Comparison of ENCODE assay signal across 8 cellular contexts in genomic region chr2:105338020-105338385, GRCh38. TPM values are rescaled to one million over a fixed set of nuclear protein-coding genes. Genes with fewer than 3 reads are reported as not detected.
A peak's percentile ranks its signal among the peaks of the same experiment; 100 is the strongest.
DNase-seq lines count a peak whose midpoint lies in the region; ATAC-seq, FAIRE-seq and TF ChIP-seq lines count a peak whose summit lies in the region.

No MANE protein-coding gene starts in this region.

- no peak for TF ChIP-seq POLR2A in A549 (IDR thresholded peaks at IDR 0.05; ENCODE audit: low read length)

- H3K4me3 ChIP-seq in A549 (peak overlapping the region; percentile 97), brain microvascular endothelial cell (ENCODE audit: low read depth, low read length) (peak overlapping the region; percentile 88), mesodermal cell (ENCODE audit: extremely low read depth, insufficient read depth, low read length, poor library complexity, severe bottlenecking) (peak overlapping the region; percentile 97)

- CTCF ChIA-PET in A549 (lab: Yijun Ruan, JAX) = interaction anchor here (0.8 to 1.1 kb wide), 2 partner anchors 183 to 209 kb away, joined by 3 to 5 read pairs; no protein-coding TSS in a partner anchor

- DNase-seq in A549 (ENCODE audit: low read depth in 1 of 2, low spot score in 1 of 2) (no peak), brain microvascular endothelial cell (no peak), NCI-H1694 (lab: John Stamatoyannopoulos, UW) (no peak), NK-92 (lab: John Stamatoyannopoulos, UW; ENCODE audit: unreplicated experiment) (no peak), glomerular visceral epithelial cell (ENCODE audit: extremely low spot score) (no peak)

- POLR2A ChIA-PET in A549 (lab: Yijun Ruan, JAX) = no interaction called here

- in situ Hi-C loops in brain microvascular endothelial cell (cut with HindIII; ENCODE audit: low pct_ligation_motif_present, low sequenced_read_pairs) = no loop called here

- H3K4me2 ChIP-seq in A549 = peak overlapping the region; percentile 88

- no peak for TF ChIP-seq RAD21 in A549 (conservative IDR thresholded peaks at IDR 0.05 in 1 of 2, IDR thresholded peaks at IDR 0.05 in 1 of 2)

- TF ChIP-seq EP300 in A549 (IDR thresholded peaks at IDR 0.05) = no peak

- H3K4me1 ChIP-seq in A549 = peaks cover 20% of the 10 kb centered on the region
- peaks cover 15% of the 10 kb centered on the region for H3K4me1 ChIP-seq in mesodermal cell (ENCODE audit: control insufficient read depth, insufficient read depth, low read length, poor library complexity, severe bottlenecking)

- peaks cover 21% of the 10 kb centered on the region for H3K36me3 ChIP-seq in brain microvascular endothelial cell (replicated peaks)
- peaks cover 44% of the 10 kb centered on the region for H3K36me3 ChIP-seq in mesodermal cell (ENCODE audit: control insufficient read depth, insufficient read depth, low read length)

- H3K9me3 ChIP-seq in A549 (no peaks in the 10 kb centered on the region), mesodermal cell (ENCODE audit: control insufficient read depth, low read length) (no peaks in the 10 kb centered on the region)

- no peaks in the 10 kb centered on the region for H3K27me3 ChIP-seq in brain microvascular endothelial cell (replicated peaks)

- 2% methylated on average over 5 of the region's 5 CpGs for WGBS in A549 (ENCODE audit: missing lambda C conversion rate)
- 0 to 20% methylated on average over 2 to 3 of the region's 5 CpGs for WGBS in mesodermal cell (ENCODE audit: insufficient coverage in 2 of 2), 2 experiments

- no peak for TF ChIP-seq CTCF in A549 (IDR thresholded peaks at IDR 0.05)
- TF ChIP-seq CTCF in brain microvascular endothelial cell (IDR thresholded peaks at IDR 0.05; ENCODE audit: low read depth, low read length, missing control alignments) = no peak

- H3K27ac ChIP-seq in A549 = peak overlapping the region; percentile 96 to 100
- peak overlapping the region; percentile 100 for H3K27ac ChIP-seq in brain microvascular endothelial cell
- no peak overlapping the region for H3K27ac ChIP-seq in mesodermal cell (ENCODE audit: low read depth, low read length, severe bottlenecking)

- FAIRE-seq in A549 (lab: Jason Lieb, UNC) = no peak

- ATAC-seq in A549 (peak in 1 of 2 experiments; percentile 53; a peak in 3 of 6 replicates), GM19025 (IDR thresholded peaks at IDR 0.05; ENCODE audit: low read depth, unreplicated experiment) (peak; percentile 13), HG03521 (IDR thresholded peaks at IDR 0.05; ENCODE audit: unreplicated experiment) (peak; percentile 22)

TF ChIP-seq in A549, 52 proteins besides CTCF, POLR2A, EP300 and RAD21:
- TF ChIP-seq KDM5A (IDR thresholded peaks at IDR 0.05) (no peak), JUNB (IDR thresholded peaks at IDR 0.05) (no peak), RFX5 (IDR thresholded peaks at IDR 0.05) (no peak), KDM1A (IDR thresholded peaks at IDR 0.05; ENCODE audit: low read depth) (no peak), TP53 (CRISPR knock-in tag; IDR thresholded peaks at IDR 0.05) (no peak), CEBPB (IDR thresholded peaks at IDR 0.05) (no peak), HMGXB4 (CRISPR knock-in tag; IDR thresholded peaks at IDR 0.05; ENCODE audit: borderline replicate concordance) (no peak), CHD4 (IDR thresholded peaks at IDR 0.05; ENCODE audit: borderline replicate concordance) (no peak), RNF2 (IDR thresholded peaks at IDR 0.05; ENCODE audit: borderline replicate concordance, low read depth) (no peak), HOXB13 (CRISPR knock-in tag; IDR thresholded peaks at IDR 0.05; ENCODE audit: low read depth) (no peak)

RNA-seq across cellular contexts. Expression of gene C2orf49, which starts 0.7 kb away (rescaled TPM):
- polyA plus RNA-seq in A549 (2011; rRNA removed) = 19.0 and 25.7 TPM in 2 replicates
- polyA plus RNA-seq in A549 (2012; cell fraction: cytosol; rRNA removed) = 6.2 and 9.0 TPM in 2 replicates
- polyA plus RNA-seq in A549 (2012; cell fraction: nucleus; rRNA removed) = 2.0 and 2.8 TPM in 2 replicates
- 18.4 to 19.4 TPM (median 19.0 TPM) in 3 replicates for polyA plus RNA-seq in A549 (2017; fragmentation: RNase III; extraction: RNeasy Plus Mini Kit Qiagen cat#74134 plus additional on column Dnase treatment)
- polyA minus RNA-seq in A549 (2011; rRNA and poly(A)+ RNA removed) = 6.8 and 7.1 TPM in 2 replicates
- 19.5 TPM for polyA plus RNA-seq in mesodermal cell (2013, experiment 1 of 2)
- polyA plus RNA-seq in mesodermal cell (2013, experiment 2 of 2) = 24.8 TPM

RNA-seq across cellular contexts. Expression of gene TGFBRAP1, which starts 8.5 kb away (rescaled TPM):
- polyA plus RNA-seq in A549 (2011; rRNA removed) (9.0 and 14.5 TPM in 2 replicates), A549 (2017; fragmentation: RNase III; extraction: RNeasy Plus Mini Kit Qiagen cat#74134 plus additional on column Dnase treatment) (13.3 to 13.7 TPM (median 13.6 TPM) in 3 replicates)
- 7.8 and 10.1 TPM in 2 replicates for polyA plus RNA-seq in A549 (2012; cell fraction: cytosol; rRNA removed)
- 10.1 and 13.3 TPM in 2 replicates for polyA plus RNA-seq in A549 (2012; cell fraction: nucleus; rRNA removed)
- polyA minus RNA-seq in A549 (2011; rRNA and poly(A)+ RNA removed) = 16.0 and 17.5 TPM in 2 replicates
- 9.5 TPM for polyA plus RNA-seq in mesodermal cell (2013, experiment 1 of 2)
- polyA plus RNA-seq in mesodermal cell (2013, experiment 2 of 2) = 8.0 TPM
